ENCODE assay signal across 9 cellular contexts in the genomic region with DNA sequence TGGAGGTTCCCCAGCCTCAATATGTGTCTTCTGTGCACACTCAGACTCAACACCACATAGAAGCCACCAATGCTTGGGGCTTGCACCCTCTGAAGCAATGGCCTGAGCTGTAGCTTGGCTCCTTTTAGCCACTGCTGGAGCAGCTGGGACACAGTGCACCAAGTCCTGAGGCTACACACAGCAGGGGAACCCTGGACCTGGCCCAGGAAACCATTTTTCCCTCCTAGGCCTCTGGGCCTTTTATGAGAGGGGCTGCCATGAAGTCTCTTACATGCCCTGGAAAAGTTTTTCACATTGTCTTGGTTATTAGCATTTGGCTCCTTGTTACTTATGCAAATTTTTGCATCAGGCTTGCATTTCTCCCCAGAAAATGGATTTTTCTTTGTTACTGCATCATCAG.
"Had no signal": no experiment of that assay in that cellular context is flagged by ENCODE, and none has a peak within 500 bp of the region (broad histone marks: within the 10 kb centered on the region; RNA-seq: fewer than 3 reads in every experiment).

No MANE protein-coding gene starts in this region.

- H3K4me3 ChIP-seq: GM23248, GM23338, HAP-1 had no signal

- H3K27ac ChIP-seq: GM23248 had no signal

- ATAC-seq: GM23338, HCT116 had no signal

- H3K4me1 Mint-ChIP-seq: GM23338 had no signal

- H3K27ac Mint-ChIP-seq: GM23338, H9, HFFc6 had no signal

- H3K36me3 ChIP-seq: HAP-1 had no signal

- H3K9me3 ChIP-seq: HAP-1 had no signal

- H3K4me1 ChIP-seq: HAP-1 had no signal

- H3K4me3 Mint-ChIP-seq: GM23338, H9, HFFc6 had no signal

- DNase-seq: GM23248, GOT3, H7, H9, HCEC 1CT, HFFc6 had no signal
